Comparison of ENCODE assay signal across 1 cellular context in the genomic region with DNA sequence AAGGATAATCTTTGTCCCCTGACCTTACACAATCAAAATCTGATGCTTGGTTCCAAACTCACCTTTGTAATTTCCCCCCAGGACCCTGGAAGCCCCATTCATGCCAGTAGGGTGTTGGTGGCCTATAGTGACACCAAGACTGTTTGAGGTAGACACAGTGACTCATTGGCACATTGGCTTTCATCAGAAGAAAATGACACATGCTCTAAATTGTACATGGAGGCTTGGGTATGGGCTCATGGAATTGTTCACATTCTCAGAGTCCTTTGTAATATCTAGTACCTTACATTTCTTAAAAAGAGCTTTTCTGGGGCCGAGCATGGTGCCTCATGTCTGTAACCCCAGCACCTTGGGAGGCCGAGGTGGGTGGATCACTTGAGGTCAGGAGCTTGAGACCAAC.
TF ChIP-seq lines count a peak whose summit lies in the region.

No MANE protein-coding gene starts in this region.

TF ChIP-seq in HepG2, 621 proteins besides CTCF, POLR2A, EP300 and RAD21:
- TF ChIP-seq UBTF (CRISPR knock-in tag; IDR thresholded peaks at IDR 0.05) (no peak), KLF16 (CRISPR knock-in tag; IDR thresholded peaks at IDR 0.05) (no peak), ZNF549 (CRISPR knock-in tag; IDR thresholded peaks at IDR 0.05) (no peak), ZSCAN29 (CRISPR knock-in tag; conservative IDR thresholded peaks at IDR 0.05) (no peak), ZNF615 (CRISPR knock-in tag; IDR thresholded peaks at IDR 0.05; ENCODE audit: borderline replicate concordance) (no peak), TCF7 (IDR thresholded peaks at IDR 0.05; ENCODE audit: low read depth) (no peak), ZNF747 (CRISPR knock-in tag; IDR thresholded peaks at IDR 0.05; ENCODE audit: borderline replicate concordance) (no peak), MEIS1 (CRISPR knock-in tag; IDR thresholded peaks at IDR 0.05; ENCODE audit: borderline replicate concordance) (no peak), FOSL2 (CRISPR knock-in tag; IDR thresholded peaks at IDR 0.05) (peak; percentile 59), AGO1 (IDR thresholded peaks at IDR 0.05; ENCODE audit: low read depth, low read length, poor library complexity, severe bottlenecking) (no peak), ZMYM3 (CRISPR knock-in tag; IDR thresholded peaks at IDR 0.05) (no peak)
- TF ChIP-seq, protein P1, sequence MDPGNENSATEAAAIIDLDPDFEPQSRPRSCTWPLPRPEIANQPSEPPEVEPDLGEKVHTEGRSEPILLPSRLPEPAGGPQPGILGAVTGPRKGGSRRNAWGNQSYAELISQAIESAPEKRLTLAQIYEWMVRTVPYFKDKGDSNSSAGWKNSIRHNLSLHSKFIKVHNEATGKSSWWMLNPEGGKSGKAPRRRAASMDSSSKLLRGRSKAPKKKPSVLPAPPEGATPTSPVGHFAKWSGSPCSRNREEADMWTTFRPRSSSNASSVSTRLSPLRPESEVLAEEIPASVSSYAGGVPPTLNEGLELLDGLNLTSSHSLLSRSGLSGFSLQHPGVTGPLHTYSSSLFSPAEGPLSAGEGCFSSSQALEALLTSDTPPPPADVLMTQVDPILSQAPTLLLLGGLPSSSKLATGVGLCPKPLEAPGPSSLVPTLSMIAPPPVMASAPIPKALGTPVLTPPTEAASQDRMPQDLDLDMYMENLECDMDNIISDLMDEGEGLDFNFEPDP (CRISPR knock-in tag; conservative IDR thresholded peaks at IDR 0.05): 0 out of 2 replicates have a peak, but pooled peaks have one; percentile 8
TF ChIP-seq in HepG2: peak in this region for 2.
